ENCODE assay signal across 8 cellular contexts in the genomic region with DNA sequence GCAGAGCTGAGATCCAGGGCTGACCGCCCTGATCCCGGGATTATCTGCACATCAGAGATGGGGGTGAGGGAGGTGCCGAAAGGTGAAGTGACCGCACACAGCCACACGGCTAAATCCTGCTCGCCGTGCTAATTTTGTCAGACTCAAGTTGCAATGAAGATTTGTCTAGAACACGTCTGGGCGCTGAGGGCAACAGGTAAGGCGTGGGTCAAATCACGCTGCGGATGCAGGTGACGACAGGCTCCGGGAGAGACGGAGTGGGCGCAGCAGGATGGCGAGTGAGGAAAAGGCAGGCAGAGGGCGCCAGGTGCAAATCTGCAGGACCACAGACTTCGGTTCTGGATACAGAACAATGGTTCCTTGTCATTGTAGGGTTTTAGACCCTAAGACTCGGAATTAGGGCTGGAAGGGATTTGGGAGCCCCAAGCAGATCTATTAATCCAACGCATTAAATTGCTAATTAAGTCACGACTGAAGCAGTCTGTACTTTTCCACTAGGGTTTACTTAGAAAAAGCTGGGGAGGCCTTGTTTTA. TPM values are rescaled to one million over a fixed set of nuclear protein-coding genes. Genes with fewer than 3 reads are reported as not detected.
DNase-seq lines count a peak whose midpoint lies in the region; ATAC-seq and TF ChIP-seq lines count a peak whose summit lies in the region.

No MANE protein-coding gene starts in this region.

- peak overlapping the region; percentile 31 to 85 for H3K4me3 Mint-ChIP-seq in activated T-cell treated with anti-CD3 and anti-CD28 coated beads, Interleukin-2, amount 50 U/mL, for 72 hours
- H3K4me3 Mint-ChIP-seq in activated T-cell treated with anti-CD3 and anti-CD28 coated beads, Interleukin-2, amount 50 U/mL, for 24 hours = no peak overlapping the region
- peak overlapping the region; percentile 33 for H3K4me3 Mint-ChIP-seq in stimulated activated effector memory CD8-positive, alpha-beta T cell treated with anti-CD3 and anti-CD28 coated beads, Interleukin-12 subunit alpha, Interleukin-12 subunit beta, amount 100 ng/mL, for 72 hours

- H3K27me3 ChIP-seq in SJCRH30 = peaks cover 2% of the 10 kb centered on the region; the same call in 1 of the 2 replicates
- H3K27me3 ChIP-seq in heart right ventricle = peaks cover 0 to 6% (median 0%) of the 10 kb centered on the region in 7 donors
- no peaks in the 10 kb centered on the region for H3K27me3 ChIP-seq in Karpas-422 (ENCODE audit: low read length)

- no peaks in the 10 kb centered on the region for H3K36me3 Mint-ChIP-seq in activated T-cell treated with anti-CD3 and anti-CD28 coated beads, Interleukin-2, amount 50 U/mL, for 72 hours (ENCODE audit: insufficient read depth in 2 of 2)
- peaks cover 11% of the 10 kb centered on the region for H3K36me3 Mint-ChIP-seq in activated T-cell treated with anti-CD3 and anti-CD28 coated beads, Interleukin-2, amount 50 U/mL, for 24 hours (ENCODE audit: low read depth)
- peaks cover 6% of the 10 kb centered on the region for H3K36me3 Mint-ChIP-seq in stimulated activated effector memory CD8-positive, alpha-beta T cell treated with anti-CD3 and anti-CD28 coated beads, Interleukin-12 subunit alpha, Interleukin-12 subunit beta, amount 100 ng/mL, for 72 hours

- H3K9ac ChIP-seq in Karpas-422 (ENCODE audit: low read length) = no peak overlapping the region

- H3K4me1 ChIP-seq in SJCRH30 (peaks cover 16% of the 10 kb centered on the region; the same call in 1 of the 2 replicates), heart right ventricle (peaks cover 16 to 45% (median 35%) of the 10 kb centered on the region in 9 donors), Karpas-422 (ENCODE audit: low read length) (peaks cover 17% of the 10 kb centered on the region)

- DNase-seq in activated T-cell treated with anti-CD3 and anti-CD28 coated beads, Interleukin-2, amount 50 U/mL, for 72 hours = peak in 1 of 2 donors; percentile 30
- no peak for DNase-seq in activated T-cell treated with anti-CD3 and anti-CD28 coated beads, Interleukin-2, amount 50 U/mL, for 24 hours
- DNase-seq in SJCRH30 (peak; percentile 47 to 67), heart right ventricle (peak; percentile 39 to 47), Karpas-422 (no peak)
- DNase-seq in stimulated activated effector memory CD8-positive, alpha-beta T cell treated with anti-CD3 and anti-CD28 coated beads, Interleukin-12 subunit alpha, Interleukin-12 subunit beta, amount 100 ng/mL, for 72 hours (ENCODE audit: low spot score in 2 of 2) = no peak
- no peak for DNase-seq in effector CD8-positive, alpha-beta T cell (lab: John Stamatoyannopoulos, UW)

- H3K79me2 ChIP-seq in Karpas-422 (ENCODE audit: low read length) = no peaks in the 10 kb centered on the region

- no peak for ATAC-seq in activated T-cell treated with anti-CD3 and anti-CD28 coated beads, Interleukin-2, amount 50 U/mL, for 72 hours (replicated peaks in 1 of 2)
- ATAC-seq in heart right ventricle = no peak
- ATAC-seq in stimulated activated effector memory CD8-positive, alpha-beta T cell treated with anti-CD3 and anti-CD28 coated beads, Interleukin-12 subunit alpha, Interleukin-12 subunit beta, amount 100 ng/mL, for 72 hours = no peak
- ATAC-seq in HG03175 (IDR thresholded peaks at IDR 0.05; ENCODE audit: unreplicated experiment) = no peak

- H3K4me3 ChIP-seq in SJCRH30 (peak overlapping the region; percentile 95), heart right ventricle (peak overlapping the region in 1 of 10 donors; percentile 96), Karpas-422 (ENCODE audit: low read length) (no peak overlapping the region)

- no peak overlapping the region for H3K27ac Mint-ChIP-seq in activated T-cell treated with anti-CD3 and anti-CD28 coated beads, Interleukin-2, amount 50 U/mL, for 72 hours
- no peak overlapping the region for H3K27ac Mint-ChIP-seq in activated T-cell treated with anti-CD3 and anti-CD28 coated beads, Interleukin-2, amount 50 U/mL, for 24 hours
- H3K27ac Mint-ChIP-seq in stimulated activated effector memory CD8-positive, alpha-beta T cell treated with anti-CD3 and anti-CD28 coated beads, Interleukin-12 subunit alpha, Interleukin-12 subunit beta, amount 100 ng/mL, for 72 hours = no peak overlapping the region

- H3K36me3 ChIP-seq in SJCRH30 (no peaks in the 10 kb centered on the region), heart right ventricle (no peaks in the 10 kb centered on the region), Karpas-422 (ENCODE audit: insufficient read depth, low read length) (no peaks in the 10 kb centered on the region)

- H3K4me1 Mint-ChIP-seq in activated T-cell treated with anti-CD3 and anti-CD28 coated beads, Interleukin-2, amount 50 U/mL, for 72 hours (ENCODE audit: low read depth) = peaks cover 47% of the 10 kb centered on the region
- H3K4me1 Mint-ChIP-seq in activated T-cell treated with anti-CD3 and anti-CD28 coated beads, Interleukin-2, amount 50 U/mL, for 24 hours (ENCODE audit: low read depth) = peaks cover 46% of the 10 kb centered on the region
- H3K4me1 Mint-ChIP-seq in stimulated activated effector memory CD8-positive, alpha-beta T cell treated with anti-CD3 and anti-CD28 coated beads, Interleukin-12 subunit alpha, Interleukin-12 subunit beta, amount 100 ng/mL, for 72 hours = peaks cover 52% of the 10 kb centered on the region

- peak in 7 of 9 donors; percentile 22 to 65 (median 45) for TF ChIP-seq CTCF in heart right ventricle (IDR thresholded peaks at IDR 0.05)

- H3K27me3 Mint-ChIP-seq in activated T-cell treated with anti-CD3 and anti-CD28 coated beads, Interleukin-2, amount 50 U/mL, for 72 hours (ENCODE audit: low read depth) = peaks cover 11% of the 10 kb centered on the region
- H3K27me3 Mint-ChIP-seq in activated T-cell treated with anti-CD3 and anti-CD28 coated beads, Interleukin-2, amount 50 U/mL, for 24 hours = no peaks in the 10 kb centered on the region

- H3K9me3 ChIP-seq in SJCRH30 (replicated peaks) (no peaks in the 10 kb centered on the region), heart right ventricle (no peaks in the 10 kb centered on the region), Karpas-422 (ENCODE audit: low read length) (no peaks in the 10 kb centered on the region)

- no peak overlapping the region; the same call in 1 of the 2 replicates for H3K27ac ChIP-seq in SJCRH30
- H3K27ac ChIP-seq in heart right ventricle = peak overlapping the region in 1 of 10 donors; percentile 100
- H3K27ac ChIP-seq in Karpas-422 (ENCODE audit: low read length) = no peak overlapping the region

- 18 to 34% methylated on average over 22 of the region's 22 CpGs for WGBS in heart right ventricle, 2 donors

- intact Hi-C loops in heart right ventricle (cut with DNase I) = loop anchor here in 7 of 10 donors (2.0 to 10.0 kb wide), 5 partner anchors 80 to 167 kb away; a partner anchor contains a TSS

- no peak overlapping the region for H3K4me2 ChIP-seq in Karpas-422 (ENCODE audit: low read depth, low read length, poor library complexity, severe bottlenecking)

- H4K20me1 ChIP-seq in Karpas-422 (ENCODE audit: insufficient read depth, low read depth, low read length) = peaks cover 11% of the 10 kb centered on the region; the same call in 1 of the 2 replicates

- no peaks in the 10 kb centered on the region for H3K9me3 Mint-ChIP-seq in activated T-cell treated with anti-CD3 and anti-CD28 coated beads, Interleukin-2, amount 50 U/mL, for 72 hours
- H3K9me3 Mint-ChIP-seq in activated T-cell treated with anti-CD3 and anti-CD28 coated beads, Interleukin-2, amount 50 U/mL, for 24 hours = no peaks in the 10 kb centered on the region
- H3K9me3 Mint-ChIP-seq in stimulated activated effector memory CD8-positive, alpha-beta T cell treated with anti-CD3 and anti-CD28 coated beads, Interleukin-12 subunit alpha, Interleukin-12 subunit beta, amount 100 ng/mL, for 72 hours = no peaks in the 10 kb centered on the region

- H2AFZ ChIP-seq in Karpas-422 (ENCODE audit: low read length) = no peak overlapping the region

- H3K9me2 ChIP-seq in Karpas-422 (replicated peaks; ENCODE audit: insufficient read depth, low read length) = no peaks in the 10 kb centered on the region

RNA-seq across cellular contexts. Expression of a gene that starts 1.9 kb away (rescaled TPM):
- 10 to 100 TPM; 26.5 to 32.4 TPM for total RNA-seq in activated T-cell treated with anti-CD3 and anti-CD28 coated beads, Interleukin-2, amount 50 U/mL, for 72 hours
- total RNA-seq in SJCRH30 (2014; rRNA removed; shearing (Covaris generic)) = 54.5 and 58.0 TPM in 2 replicates
- total RNA-seq in heart right ventricle = 10 to 100 TPM; 31.5 to 43.7 (median 33.5) TPM
- polyA plus RNA-seq in heart right ventricle = 10 to 100 TPM; 10.5 to 14.2 TPM
- 31.7 and 35.2 TPM in 2 replicates for total RNA-seq in Karpas-422 (2014; rRNA removed; shearing (Covaris generic); ENCODE audit: low replicate concordance)

Comparison
In these comparisons a context has a peak if more than half of its experiments do, and no peak if none do; other contexts are left out.
1. DNase-seq: peak in SJCRH30 (2 of 2) and heart right ventricle (2 of 2); none in activated T-cell treated with anti-CD3 and anti-CD28 coated beads, Interleukin-2, amount 50 U/mL, for 24 hours (single experiment), stimulated activated effector memory CD8-positive, alpha-beta T cell treated with anti-CD3 and anti-CD28 coated beads, Interleukin-12 subunit alpha, Interleukin-12 subunit beta, amount 100 ng/mL, for 72 hours (0 of 2), effector CD8-positive, alpha-beta T cell (single experiment) and Karpas-422 (single experiment).